ENCODE assay signal across 8 cellular contexts in the genomic region with DNA sequence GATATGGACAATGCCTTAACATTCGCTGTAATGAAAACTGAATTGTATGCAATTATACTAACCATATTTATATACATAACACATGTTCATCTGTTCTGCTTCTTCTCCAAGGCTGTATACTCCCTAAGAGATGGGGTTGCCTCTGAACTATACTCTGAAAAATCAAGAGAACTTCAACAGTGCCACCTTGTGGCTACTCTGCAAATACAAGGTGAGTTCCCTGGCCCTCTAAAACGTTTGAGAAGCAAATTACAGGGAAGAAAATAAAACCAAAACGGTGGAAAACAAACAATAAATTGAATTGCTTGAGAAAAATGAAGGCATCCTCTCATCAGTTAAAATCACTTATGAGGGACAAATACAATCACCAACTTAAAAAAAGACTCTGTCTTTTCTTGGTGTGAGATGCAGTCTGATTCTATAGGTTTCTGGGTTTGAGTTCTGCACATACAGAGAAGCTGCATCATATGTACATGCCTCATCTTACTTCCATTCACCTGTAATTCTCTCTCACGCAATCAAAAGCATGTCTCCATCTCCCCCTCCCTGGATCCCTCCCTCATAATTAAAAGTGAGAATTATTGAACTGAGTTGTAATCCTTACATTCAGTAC.
A peak's percentile ranks its signal among the peaks of the same experiment; 100 is the strongest.
DNase-seq lines count a peak whose midpoint lies in the region; ATAC-seq and TF ChIP-seq lines count a peak whose summit lies in the region.

No MANE protein-coding gene starts in this region.

- POLR2A ChIA-PET in activated B cell treated with CpG ODN at 0.5 μM for 24 hours (lab: Charles Lee): interaction anchor here (2.2 kb wide), 1 partner anchor 99 kb away, joined by 8 read pairs; a partner anchor contains a TSS

- DNase-seq in Right ventricle myocardium inferior (ENCODE audit: missing footprints): no peak
- no peak for DNase-seq in cardiac septum (ENCODE audit: low spot score)
- peak; percentile 65 for DNase-seq in HFFc6
- DNase-seq in NCI-H2081 (lab: John Stamatoyannopoulos, UW): peak; percentile 61 to 65
- no peak for DNase-seq in activated B cell treated with CpG ODN at 0.5 μM for 24 hours
- peak; percentile 60 for DNase-seq in endothelial cell (ENCODE audit: low spot score)
- peak; percentile 54 for DNase-seq in mucosa of gallbladder (ENCODE audit: low spot score)
- no peak for DNase-seq in type B pancreatic cell (ENCODE audit: extremely low spot score, unreplicated experiment)

- H3K27me3 Mint-ChIP-seq in HFFc6 (ENCODE audit: insufficient read depth) (no peaks in the 10 kb centered on the region), activated B cell treated with CpG ODN at 0.5 μM for 24 hours (no peaks in the 10 kb centered on the region), endothelial cell (ENCODE audit: unreplicated experiment) (no peaks in the 10 kb centered on the region), type B pancreatic cell (no peaks in the 10 kb centered on the region)

- ATAC-seq in Right ventricle myocardium inferior: peak; percentile 87
- peak; percentile 73 for ATAC-seq in activated B cell treated with CpG ODN at 0.5 μM for 24 hours (ENCODE audit: low read depth)

- H3K9me3 Mint-ChIP-seq in HFFc6 (no peaks in the 10 kb centered on the region), activated B cell treated with CpG ODN at 0.5 μM for 24 hours (no peaks in the 10 kb centered on the region), endothelial cell (ENCODE audit: unreplicated experiment) (no peaks in the 10 kb centered on the region), type B pancreatic cell (no peaks in the 10 kb centered on the region)

- CTCF ChIA-PET in activated B cell treated with CpG ODN at 0.5 μM for 24 hours (lab: Charles Lee): interaction anchor here (0.7 to 2.3 kb wide), 10 partner anchors 8 to 520 kb away, joined by 3 to 9 read pairs (median 4); a partner anchor contains a TSS

- no peak overlapping the region for H3K27ac Mint-ChIP-seq in HFFc6
- H3K27ac Mint-ChIP-seq in activated B cell treated with CpG ODN at 0.5 μM for 24 hours: peak overlapping the region; percentile 15
- H3K27ac Mint-ChIP-seq in endothelial cell (ENCODE audit: unreplicated experiment): no peak overlapping the region
- no peak overlapping the region for H3K27ac Mint-ChIP-seq in type B pancreatic cell

- H3K4me3 Mint-ChIP-seq in HFFc6 (no peak overlapping the region), activated B cell treated with CpG ODN at 0.5 μM for 24 hours (no peak overlapping the region), endothelial cell (ENCODE audit: unreplicated experiment) (no peak overlapping the region), type B pancreatic cell (no peak overlapping the region)

- H3K36me3 Mint-ChIP-seq in HFFc6 (ENCODE audit: low read depth) (no peaks in the 10 kb centered on the region; the same call in 1 of the 2 replicates), activated B cell treated with CpG ODN at 0.5 μM for 24 hours (ENCODE audit: low read depth) (peaks cover 45% of the 10 kb centered on the region), endothelial cell (ENCODE audit: low read depth, unreplicated experiment) (peaks cover 4% of the 10 kb centered on the region), type B pancreatic cell (no peaks in the 10 kb centered on the region)

- H3K4me1 Mint-ChIP-seq in HFFc6 (ENCODE audit: low read depth) (peaks cover 30% of the 10 kb centered on the region), activated B cell treated with CpG ODN at 0.5 μM for 24 hours (peaks cover 49% of the 10 kb centered on the region), endothelial cell (ENCODE audit: unreplicated experiment) (peaks cover 18% of the 10 kb centered on the region), type B pancreatic cell (ENCODE audit: unreplicated experiment) (peaks cover 20% of the 10 kb centered on the region)

- TF ChIP-seq CTCF in HFFc6 (IDR thresholded peaks at IDR 0.05) (peak; percentile 91), activated B cell treated with CpG ODN at 0.5 μM for 24 hours (IDR thresholded peaks at IDR 0.05) (no peak), endothelial cell (IDR thresholded peaks at IDR 0.05; ENCODE audit: unreplicated experiment) (peak; percentile 76), type B pancreatic cell (conservative IDR thresholded peaks at IDR 0.05) (peak; percentile 90)

- intact Hi-C loops in Right ventricle myocardium inferior (cut with DNase I) (loop anchor here (1.0 to 5.0 kb wide), 2 partner anchors 276 to 490 kb away; no protein-coding TSS in a partner anchor), cardiac septum (cut with DNase I) (loop anchor here (2.0 to 10.0 kb wide), 4 partner anchors 61 to 489 kb away; a partner anchor contains a TSS), activated B cell treated with CpG ODN at 0.5 μM for 24 hours (cut with micrococcal nuclease) (loop anchor here (1.0 to 5.0 kb wide), 4 partner anchors 424 to 701 kb away; a partner anchor contains a TSS)

Comparison
In these comparisons a context has a peak if more than half of its experiments do, and no peak if none do; other contexts are left out.
1. DNase-seq: peak in HFFc6 (single experiment), NCI-H2081 (2 of 2), endothelial cell (single experiment) and mucosa of gallbladder (single experiment); none in Right ventricle myocardium inferior (single experiment), cardiac septum (single experiment), activated B cell treated with CpG ODN at 0.5 μM for 24 hours (single experiment) and type B pancreatic cell (single experiment).